ENCODE assay signal across 19 cellular contexts in the genomic region with DNA sequence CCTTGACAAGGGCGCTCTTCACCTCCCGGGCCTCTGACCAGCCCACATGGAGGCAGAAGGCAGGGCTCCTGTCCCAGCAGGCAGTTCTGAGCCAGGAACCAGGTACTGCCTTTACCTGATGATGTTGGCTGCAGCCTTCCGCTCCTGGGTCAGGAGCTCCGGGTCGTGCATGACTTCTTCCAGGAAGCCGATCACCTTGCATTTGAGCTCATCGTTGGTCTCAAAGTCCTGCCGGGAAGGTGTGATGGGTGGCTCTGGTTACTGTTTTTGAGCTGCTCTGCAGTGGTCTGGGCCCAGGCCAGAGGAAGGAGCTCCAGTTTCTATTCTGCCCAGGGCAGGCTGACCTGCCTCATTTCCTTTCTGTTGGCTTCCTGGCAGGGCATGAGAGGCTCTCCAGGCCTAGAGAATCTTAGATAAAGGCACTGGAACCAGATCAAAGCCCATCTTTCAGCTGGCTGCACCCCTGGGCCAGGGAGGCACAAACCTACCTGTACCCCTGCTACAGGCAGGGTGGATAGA. TPM values are rescaled to one million over a fixed set of nuclear protein-coding genes. Genes with fewer than 3 reads are reported as not detected.
DNase-seq lines count a peak whose midpoint lies in the region; ATAC-seq and TF ChIP-seq lines count a peak whose summit lies in the region.
"Had no signal": no experiment of that assay in that cellular context is flagged by ENCODE, and none has a peak within 500 bp of the region (broad histone marks: within the 10 kb centered on the region; RNA-seq: fewer than 3 reads in every experiment).

No MANE protein-coding gene starts in this region.

- no peaks in the 10 kb centered on the region for H3K79me2 ChIP-seq in osteoblast (ENCODE audit: insufficient read depth, low read length)

- no peak for TF ChIP-seq CTCF in osteoblast (IDR thresholded peaks at IDR 0.05; ENCODE audit: extremely low read depth, low read depth, low read length)

- ATAC-seq in GM18498 (IDR thresholded peaks at IDR 0.05; ENCODE audit: unreplicated experiment): no peak
- ATAC-seq in HG03439 (IDR thresholded peaks at IDR 0.05; ENCODE audit: unreplicated experiment): no peak

- no peaks in the 10 kb centered on the region for H3K36me3 ChIP-seq in osteoblast (ENCODE audit: insufficient read depth, low read length)
- H3K36me3 ChIP-seq: BLaER1 treated with 17β-estradiol and CSF1 and Interleukin-3, amounts not matched to agents 10 nM and 100 nM had no signal

- DNase-seq in G401 (ENCODE audit: low spot score): peak; percentile 27
- DNase-seq in RPMI7951 (ENCODE audit: low read depth): peak; percentile 52
- peak; percentile 37 for DNase-seq in dermis blood vessel endothelial cell
- DNase-seq in osteoblast (ENCODE audit: insufficient read length, low spot score, missing footprints): peak; percentile 38
- DNase-seq in hippocampal formation (lab: John Stamatoyannopoulos, UW): no peak
- DNase-seq in stimulated activated CD4-positive, alpha-beta T cell treated with anti-CD3 and anti-CD28 coated beads, Interleukin-1b, Interleukin-23, amount 100 ng/mL, for 48 hours: no peak
- DNase-seq: DND-41, GDM1, NCI-H1417, NCI-H187 treated with DMSO at 0.1 percent for 48 hours, NCI-H2171, NCI-H510A, NCI-H82, PC-9, Right ventricle myocardium superior, SK-N-SH had no signal

- no peak overlapping the region for H3K27ac ChIP-seq in osteoblast (ENCODE audit: low read depth, low read length)
- H3K27ac ChIP-seq: BLaER1 treated with 17β-estradiol and CSF1 and Interleukin-3, amounts not matched to agents 10 nM and 100 nM; PC-9 had no signal

- H3K4me2 ChIP-seq in osteoblast (ENCODE audit: insufficient read depth, low read length): no peak overlapping the region
- H3K4me2 ChIP-seq: PC-9, SK-N-SH had no signal

- no peaks in the 10 kb centered on the region for H3K9me3 ChIP-seq in osteoblast (ENCODE audit: low read depth, low read length)
- H3K9me3 ChIP-seq: BLaER1 treated with 17β-estradiol and CSF1 and Interleukin-3, amounts not matched to agents 10 nM and 100 nM; SK-N-SH had no signal

- in situ Hi-C loops in G401 (cut with HindIII; ENCODE audit: low sequenced_read_pairs): no loop called here

- H3K4me3 ChIP-seq in osteoblast (ENCODE audit: insufficient read depth, low read length): no peak overlapping the region
- H3K4me3 ChIP-seq: BLaER1 treated with 17β-estradiol and CSF1 and Interleukin-3, amounts not matched to agents 10 nM and 100 nM; PC-9 had no signal

- H3K4me1 ChIP-seq in osteoblast (ENCODE audit: insufficient read depth, low read length): peaks cover 7% of the 10 kb centered on the region

- H4K20me1 ChIP-seq in osteoblast (ENCODE audit: insufficient read depth, low read length): no peaks in the 10 kb centered on the region
- H4K20me1 ChIP-seq: BLaER1 treated with 17β-estradiol and CSF1 and Interleukin-3, amounts not matched to agents 10 nM and 100 nM had no signal

- no peak overlapping the region for H2AFZ ChIP-seq in osteoblast (ENCODE audit: low read length)
- H2AFZ ChIP-seq: PC-9 had no signal

- peaks cover 2% of the 10 kb centered on the region for H3K27me3 ChIP-seq in osteoblast (ENCODE audit: insufficient read depth, low read length)
- H3K27me3 ChIP-seq: BLaER1 treated with 17β-estradiol and CSF1 and Interleukin-3, amounts not matched to agents 10 nM and 100 nM had no signal

RNA-seq across cellular contexts. Expression of a gene that starts 53.2 kb away (rescaled TPM):
- 74.3 and 81.8 TPM in 2 replicates for total RNA-seq in G401 (2014; rRNA removed; shearing (Covaris generic))
- 41.1 and 57.9 TPM in 2 replicates for total RNA-seq in RPMI7951 (2014; rRNA removed; shearing (Covaris generic))
- total RNA-seq in dermis blood vessel endothelial cell (25.0 and 50.2 TPM in 2 replicates), osteoblast (4.7 and 8.8 TPM in 2 replicates)

Comparison
In these comparisons a context has a peak if more than half of its experiments do, and no peak if none do; other contexts are left out.
1. DNase-seq: peak in G401 (single experiment), RPMI7951 (single experiment), dermis blood vessel endothelial cell (single experiment) and osteoblast (single experiment); none in hippocampal formation (0 of 2) and stimulated activated CD4-positive, alpha-beta T cell treated with anti-CD3 and anti-CD28 coated beads, Interleukin-1b, Interleukin-23, amount 100 ng/mL, for 48 hours (single experiment).